11 cellular contexts compared by ENCODE assay signal in genomic region chrX:105876658-105877057, GRCh38. TPM values are rescaled to one million over a fixed set of nuclear protein-coding genes. Genes with fewer than 3 reads are reported as not detected.
A peak's percentile ranks its signal among the peaks of the same experiment; 100 is the strongest.
DNase-seq lines count a peak whose midpoint lies in the region; ATAC-seq lines count a peak whose summit lies in the region.
"Had no signal": no experiment of that assay in that cellular context is flagged by ENCODE, and none has a peak within 500 bp of the region (broad histone marks: within the 10 kb centered on the region; RNA-seq: fewer than 3 reads in every experiment).

No MANE protein-coding gene starts in this region.

- peak; percentile 47 for ATAC-seq in HG02678 (IDR thresholded peaks at IDR 0.05; ENCODE audit: unreplicated experiment)
- ATAC-seq in activated naive CD8-positive, alpha-beta T cell treated with anti-CD3 and anti-CD28 coated beads, Interleukin-2, amount 50 U/mL, for 24 hours, result no peak
- ATAC-seq in Right ventricle myocardium superior (ENCODE audit: poor library complexity), result no peak
- no peak for ATAC-seq in stimulated activated effector memory CD8-positive, alpha-beta T cell treated with anti-CD3 and anti-CD28 coated beads, Interleukin-12 subunit alpha, Interleukin-12 subunit beta, amount 100 ng/mL, for 72 hours
- ATAC-seq: activated T-cell treated with anti-CD3 and anti-CD28 coated beads, Interleukin-2, amount 50 U/mL, for 72 hours; sciatic nerve had no signal

- no peaks in the 10 kb centered on the region for H3K4me1 Mint-ChIP-seq in activated naive CD8-positive, alpha-beta T cell treated with anti-CD3 and anti-CD28 coated beads, Interleukin-2, amount 50 U/mL, for 24 hours
- H3K4me1 Mint-ChIP-seq in stimulated activated effector memory CD8-positive, alpha-beta T cell treated with anti-CD3 and anti-CD28 coated beads, Interleukin-12 subunit alpha, Interleukin-12 subunit beta, amount 100 ng/mL, for 72 hours, result no peaks in the 10 kb centered on the region

- no peak overlapping the region for H3K4me3 Mint-ChIP-seq in activated naive CD8-positive, alpha-beta T cell treated with anti-CD3 and anti-CD28 coated beads, Interleukin-2, amount 50 U/mL, for 24 hours
- no peak overlapping the region for H3K4me3 Mint-ChIP-seq in stimulated activated effector memory CD8-positive, alpha-beta T cell treated with anti-CD3 and anti-CD28 coated beads, Interleukin-12 subunit alpha, Interleukin-12 subunit beta, amount 100 ng/mL, for 72 hours
- H3K4me3 Mint-ChIP-seq: activated T-cell treated with anti-CD3 and anti-CD28 coated beads, Interleukin-2, amount 50 U/mL, for 72 hours had no signal

- no peaks in the 10 kb centered on the region for H3K36me3 Mint-ChIP-seq in activated naive CD8-positive, alpha-beta T cell treated with anti-CD3 and anti-CD28 coated beads, Interleukin-2, amount 50 U/mL, for 24 hours (ENCODE audit: low read depth)
- no peaks in the 10 kb centered on the region for H3K36me3 Mint-ChIP-seq in stimulated activated effector memory CD8-positive, alpha-beta T cell treated with anti-CD3 and anti-CD28 coated beads, Interleukin-12 subunit alpha, Interleukin-12 subunit beta, amount 100 ng/mL, for 72 hours

- in situ Hi-C loops in Caki2 (cut with HindIII; ENCODE audit: low pct_unique_long_range_greater_than_20kb, low sequenced_read_pairs), result no loop called here

- DNase-seq in Caki2 (ENCODE audit: low read depth), result peak; percentile 0
- DNase-seq in SK-N-DZ (ENCODE audit: low spot score), result peak; percentile 3
- DNase-seq in kidney tubule cell (ENCODE audit: low spot score), result peak; percentile 31
- DNase-seq in activated naive CD8-positive, alpha-beta T cell treated with anti-CD3 and anti-CD28 coated beads, Interleukin-2, amount 50 U/mL, for 24 hours, result no peak
- DNase-seq in Right ventricle myocardium superior, result no peak
- no peak for DNase-seq in stimulated activated effector memory CD8-positive, alpha-beta T cell treated with anti-CD3 and anti-CD28 coated beads, Interleukin-12 subunit alpha, Interleukin-12 subunit beta, amount 100 ng/mL, for 72 hours (ENCODE audit: low spot score in 2 of 2)
- no peak for DNase-seq in 8988T
- DNase-seq: activated T-cell treated with anti-CD3 and anti-CD28 coated beads, Interleukin-2, amount 50 U/mL, for 72 hours; head of caudate nucleus had no signal

- no peaks in the 10 kb centered on the region for H3K27me3 Mint-ChIP-seq in activated naive CD8-positive, alpha-beta T cell treated with anti-CD3 and anti-CD28 coated beads, Interleukin-2, amount 50 U/mL, for 24 hours

- intact Hi-C loops in Right ventricle myocardium superior (cut with DNase I), result no loop called here

- no peak overlapping the region for H3K27ac Mint-ChIP-seq in activated naive CD8-positive, alpha-beta T cell treated with anti-CD3 and anti-CD28 coated beads, Interleukin-2, amount 50 U/mL, for 24 hours
- no peak overlapping the region for H3K27ac Mint-ChIP-seq in stimulated activated effector memory CD8-positive, alpha-beta T cell treated with anti-CD3 and anti-CD28 coated beads, Interleukin-12 subunit alpha, Interleukin-12 subunit beta, amount 100 ng/mL, for 72 hours
- H3K27ac Mint-ChIP-seq: activated T-cell treated with anti-CD3 and anti-CD28 coated beads, Interleukin-2, amount 50 U/mL, for 72 hours had no signal

- H3K9me3 Mint-ChIP-seq in activated naive CD8-positive, alpha-beta T cell treated with anti-CD3 and anti-CD28 coated beads, Interleukin-2, amount 50 U/mL, for 24 hours, result no peaks in the 10 kb centered on the region
- H3K9me3 Mint-ChIP-seq in stimulated activated effector memory CD8-positive, alpha-beta T cell treated with anti-CD3 and anti-CD28 coated beads, Interleukin-12 subunit alpha, Interleukin-12 subunit beta, amount 100 ng/mL, for 72 hours, result peaks cover 8% of the 10 kb centered on the region
- H3K9me3 Mint-ChIP-seq: activated T-cell treated with anti-CD3 and anti-CD28 coated beads, Interleukin-2, amount 50 U/mL, for 72 hours had no signal

RNA-seq across cellular contexts. Expression of gene NRK, which starts 54.3 kb away (rescaled TPM):
- total RNA-seq in Caki2 (2014; rRNA removed; shearing (Covaris generic); ENCODE audit: low replicate concordance), result not detected in 2 replicates
- not detected in 2 replicates for polyA plus RNA-seq in SK-N-DZ (2014; cell fraction: cytosol; rRNA removed)
- polyA plus RNA-seq in SK-N-DZ (2014; cell fraction: nucleus; rRNA removed), result not detected in 2 replicates
- 2.5 TPM for total RNA-seq in Right ventricle myocardium superior
- total RNA-seq: activated T-cell treated with anti-CD3 and anti-CD28 coated beads, Interleukin-2, amount 50 U/mL, for 72 hours had no signal

Comparison
In these comparisons a context has a peak if more than half of its experiments do, and no peak if none do; other contexts are left out.
1. DNase-seq: peak in Caki2 (single experiment), SK-N-DZ (single experiment) and kidney tubule cell (single experiment); none in activated naive CD8-positive, alpha-beta T cell treated with anti-CD3 and anti-CD28 coated beads, Interleukin-2, amount 50 U/mL, for 24 hours (single experiment), Right ventricle myocardium superior (single experiment), stimulated activated effector memory CD8-positive, alpha-beta T cell treated with anti-CD3 and anti-CD28 coated beads, Interleukin-12 subunit alpha, Interleukin-12 subunit beta, amount 100 ng/mL, for 72 hours (0 of 2) and 8988T (single experiment).